Comparison of ENCODE assay signal across 8 cellular contexts in genomic region chr12:117190210-117190781, GRCh38. TPM values are rescaled to one million over a fixed set of nuclear protein-coding genes. Genes with fewer than 3 reads are reported as not detected.
DNase-seq lines count a peak whose midpoint lies in the region; ATAC-seq, FAIRE-seq and TF ChIP-seq lines count a peak whose summit lies in the region.

Gene FBXO21, minus strand, starts transcription at chr12:117190470. Its CDS starts 14 bp downstream, at chr12:117190456.

- H3K27me3 ChIP-seq in ACC112 (ENCODE audit: insufficient read depth, low read length), result peaks cover 7% of the 10 kb centered on the region
- no peaks in the 10 kb centered on the region for H3K27me3 ChIP-seq in bronchial epithelial cell (ENCODE audit: control insufficient read depth, insufficient read depth, low read length)

- peaks cover 18% of the 10 kb centered on the region for H3K36me3 Mint-ChIP-seq in WTC11
- H3K36me3 Mint-ChIP-seq in immature natural killer cell, result peaks cover under 1 to 5% (median 3%) of the 10 kb centered on the region in 3 donors

- TF ChIP-seq CTCF in WTC11 (IDR thresholded peaks at IDR 0.05), result no peak
- no peak for TF ChIP-seq CTCF in bronchial epithelial cell (IDR thresholded peaks at IDR 0.05; ENCODE audit: insufficient read depth, low read length, severe bottlenecking)

- H3K36me3 ChIP-seq in ACC112 (ENCODE audit: insufficient read depth, low read length) (peaks cover 10% of the 10 kb centered on the region; the same call in 1 of the 2 replicates), bronchial epithelial cell (ENCODE audit: control insufficient read depth, insufficient read depth, low read length) (no peaks in the 10 kb centered on the region)

- H3K79me2 ChIP-seq in ACC112 (ENCODE audit: control insufficient read depth, insufficient read depth, low read length, unreplicated experiment), result peaks cover 14% of the 10 kb centered on the region

- H3K4me1 ChIP-seq in ACC112 (ENCODE audit: control insufficient read depth, insufficient read depth, low read length, unreplicated experiment), result peaks cover 8% of the 10 kb centered on the region

- peak within 1 kb of the TSS; percentile 90 for H3K4me3 Mint-ChIP-seq in WTC11
- H3K4me3 Mint-ChIP-seq in immature natural killer cell, result peak within 1 kb of the TSS; percentile 94 to 96 (median 94)

- no peak for FAIRE-seq in bronchial epithelial cell (lab: Jason Lieb, UNC)

- peak within 1 kb of the TSS; percentile 96 for H2AFZ ChIP-seq in ACC112 (ENCODE audit: low read length, unreplicated experiment)

- POLR2A ChIA-PET in WTC11 (lab: Charles Lee), result interaction anchor here (0.7 kb wide), 1 partner anchor 488 kb away, joined by 3 read pairs; no protein-coding TSS in a partner anchor

- H3K4me1 Mint-ChIP-seq in WTC11 (peaks cover 22% of the 10 kb centered on the region), immature natural killer cell (peaks cover 22 to 26% of the 10 kb centered on the region in 2 donors)

- CTCF ChIA-PET in WTC11 (lab: Charles Lee), result no interaction called here

- ATAC-seq in GM18870 (IDR thresholded peaks at IDR 0.05; ENCODE audit: unreplicated experiment) (peak; percentile 61), HG03108 (IDR thresholded peaks at IDR 0.05; ENCODE audit: unreplicated experiment) (peak; percentile 88), WTC11 (peak; percentile 91)

- H3K27me3 Mint-ChIP-seq in WTC11 (ENCODE audit: low read depth) (peaks cover 8% of the 10 kb centered on the region; the same call in 1 of the 2 replicates), immature natural killer cell (ENCODE audit: low read depth in 3 of 3) (peaks cover 2 to 9% (median 7%) of the 10 kb centered on the region in 3 donors)

- H3K27ac ChIP-seq in ACC112 (ENCODE audit: low read depth, low read length), result no peak within 1 kb of the TSS

- DNase-seq in NCI-H2196 (lab: John Stamatoyannopoulos, UW; ENCODE audit: unreplicated experiment) (peak; percentile 91), WTC11 (ENCODE audit: low spot score) (peak; percentile 94), bronchial epithelial cell (ENCODE audit: low read depth) (peak; percentile 55), immature natural killer cell (peak; percentile 90 to 93 (median 92)), smooth muscle cell of the brain vasculature (ENCODE audit: low read depth, low spot score) (peak; percentile 50)

- H3K27ac Mint-ChIP-seq in WTC11, result peak within 1 kb of the TSS; percentile 60
- peak within 1 kb of the TSS; percentile 70 to 92 (median 81) for H3K27ac Mint-ChIP-seq in immature natural killer cell

- H3K4me3 ChIP-seq in ACC112 (ENCODE audit: low read depth, low read length) (peak within 1 kb of the TSS; percentile 93), bronchial epithelial cell (ENCODE audit: low read depth, low read length) (peak within 1 kb of the TSS; percentile 84)

- peaks cover 7% of the 10 kb centered on the region for H3K9me3 Mint-ChIP-seq in WTC11
- no peaks in the 10 kb centered on the region for H3K9me3 Mint-ChIP-seq in immature natural killer cell

TF ChIP-seq in WTC11, 78 proteins besides CTCF, POLR2A, EP300 and RAD21 (continues in another document):
- TF ChIP-seq GABPB1 (CRISPR knock-in tag; IDR thresholded peaks at IDR 0.05) (0 out of 2 replicates have a peak, but pooled peaks have one; percentile 28), RELA (CRISPR knock-in tag; IDR thresholded peaks at IDR 0.05; ENCODE audit: borderline replicate concordance) (no peak), ZNF317 (CRISPR knock-in tag; IDR thresholded peaks at IDR 0.05; ENCODE audit: borderline replicate concordance, low read depth) (no peak), NR3C1 (CRISPR knock-in tag; conservative IDR thresholded peaks at IDR 0.05; ENCODE audit: low read depth) (0 out of 2 replicates have a peak, but pooled peaks have one; percentile 13), ETV6 (CRISPR knock-in tag; IDR thresholded peaks at IDR 0.05) (peak; percentile 34; the same call in 1 of the 2 replicates), USF2 (CRISPR knock-in tag; IDR thresholded peaks at IDR 0.05) (peak; percentile 13; the same call in 1 of the 2 replicates), SMAD3 (CRISPR knock-in tag; IDR thresholded peaks at IDR 0.05; ENCODE audit: borderline replicate concordance) (peak; percentile 89), TP53 (CRISPR knock-in tag; IDR thresholded peaks at IDR 0.05) (peak; percentile 87; the same call in 1 of the 2 replicates), MYBL2 (CRISPR knock-in tag; IDR thresholded peaks at IDR 0.05) (0 out of 2 replicates have a peak, but pooled peaks have one; percentile 41), FOXP1 (CRISPR knock-in tag; IDR thresholded peaks at IDR 0.05; ENCODE audit: borderline replicate concordance) (0 out of 2 replicates have a peak, but pooled peaks have one; percentile 15), HMGXB4 (CRISPR knock-in tag; IDR thresholded peaks at IDR 0.05) (peak; percentile 63; the same call in 1 of the 2 replicates), SP1 (CRISPR knock-in tag; conservative IDR thresholded peaks at IDR 0.05) (peak; percentile 91; the same call in 1 of the 2 replicates), IRF2 (CRISPR knock-in tag; IDR thresholded peaks at IDR 0.05; ENCODE audit: borderline replicate concordance, low read depth) (no peak), NFE2L1 (CRISPR knock-in tag; IDR thresholded peaks at IDR 0.05) (0 out of 2 replicates have a peak, but pooled peaks have one; percentile 64), ZBTB43 (CRISPR knock-in tag; IDR thresholded peaks at IDR 0.05) (0 out of 2 replicates have a peak, but pooled peaks have one; percentile 49), FOXK1 (CRISPR knock-in tag; IDR thresholded peaks at IDR 0.05) (0 out of 2 replicates have a peak, but pooled peaks have one; percentile 23), ESRRA (CRISPR knock-in tag; IDR thresholded peaks at IDR 0.05; ENCODE audit: borderline replicate concordance) (peak; percentile 64; the same call in 1 of the 2 replicates), TEAD1 (CRISPR knock-in tag; IDR thresholded peaks at IDR 0.05) (peak; percentile 60; the same call in 1 of the 2 replicates), E2F1 (CRISPR knock-in tag; IDR thresholded peaks at IDR 0.05) (peak; percentile 69; the same call in 1 of the 2 replicates), CBFB (CRISPR knock-in tag; IDR thresholded peaks at IDR 0.05; ENCODE audit: low read depth) (0 out of 2 replicates have a peak, but pooled peaks have one; percentile 25)
- TF ChIP-seq, protein P1, sequence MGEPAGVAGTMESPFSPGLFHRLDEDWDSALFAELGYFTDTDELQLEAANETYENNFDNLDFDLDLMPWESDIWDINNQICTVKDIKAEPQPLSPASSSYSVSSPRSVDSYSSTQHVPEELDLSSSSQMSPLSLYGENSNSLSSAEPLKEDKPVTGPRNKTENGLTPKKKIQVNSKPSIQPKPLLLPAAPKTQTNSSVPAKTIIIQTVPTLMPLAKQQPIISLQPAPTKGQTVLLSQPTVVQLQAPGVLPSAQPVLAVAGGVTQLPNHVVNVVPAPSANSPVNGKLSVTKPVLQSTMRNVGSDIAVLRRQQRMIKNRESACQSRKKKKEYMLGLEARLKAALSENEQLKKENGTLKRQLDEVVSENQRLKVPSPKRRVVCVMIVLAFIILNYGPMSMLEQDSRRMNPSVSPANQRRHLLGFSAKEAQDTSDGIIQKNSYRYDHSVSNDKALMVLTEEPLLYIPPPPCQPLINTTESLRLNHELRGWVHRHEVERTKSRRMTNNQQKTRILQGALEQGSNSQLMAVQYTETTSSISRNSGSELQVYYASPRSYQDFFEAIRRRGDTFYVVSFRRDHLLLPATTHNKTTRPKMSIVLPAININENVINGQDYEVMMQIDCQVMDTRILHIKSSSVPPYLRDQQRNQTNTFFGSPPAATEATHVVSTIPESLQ (CRISPR knock-in tag; IDR thresholded peaks at IDR 0.05), result no peak

RNA-seq across cellular contexts. Expression of gene FBXO21, which starts in this region (rescaled TPM):
- total RNA-seq in WTC11 (2021) (60.3 to 64.5 TPM (median 63.9 TPM) in 3 replicates), bronchial epithelial cell (52.7 and 117 TPM in 2 replicates)
- 10 to 100 TPM; 32.2 to 52.7 (median 49.2) TPM for polyA plus RNA-seq in immature natural killer cell
